14 cellular contexts compared by ENCODE assay signal in the genomic region with DNA sequence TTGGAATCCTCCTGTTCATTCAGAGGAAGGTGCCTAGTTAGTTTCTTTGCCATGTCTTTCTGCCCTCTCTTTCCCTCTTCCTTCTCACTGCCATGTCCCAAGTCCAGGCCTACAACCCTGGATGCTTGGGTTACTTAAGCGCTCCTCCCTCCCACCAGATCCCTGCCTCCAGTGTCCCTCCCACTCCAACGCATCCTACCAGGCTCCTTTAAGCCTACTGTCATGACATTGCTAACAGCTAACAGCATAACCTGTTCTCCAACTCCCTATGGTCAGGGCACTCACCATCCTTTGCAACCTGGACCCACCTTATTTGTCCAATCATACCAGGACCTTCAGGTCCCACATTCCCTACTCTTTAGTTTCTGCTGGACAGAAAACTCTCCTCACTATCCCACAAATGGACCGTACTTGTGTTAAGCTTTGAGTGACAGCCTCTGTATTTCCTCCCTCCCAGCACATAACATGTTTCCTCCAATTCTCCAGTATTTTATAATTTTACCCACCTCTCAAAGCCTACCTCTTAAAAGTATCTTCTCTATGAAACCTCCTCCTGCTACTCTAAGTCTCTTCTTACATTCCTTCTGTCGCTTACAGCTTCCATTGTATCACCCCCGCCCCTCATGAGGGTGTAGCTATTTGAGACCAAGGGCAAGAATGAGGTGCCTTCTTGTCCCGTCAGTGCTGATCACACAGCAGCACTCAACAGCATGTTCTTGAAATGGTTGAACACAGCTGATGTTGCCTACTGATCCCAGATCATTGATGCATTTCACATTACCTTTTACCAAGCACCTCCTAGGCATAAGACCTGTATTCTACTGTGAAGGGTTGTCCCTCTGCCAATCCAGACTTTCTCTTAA. TPM values are rescaled to one million over a fixed set of nuclear protein-coding genes. Genes with fewer than 3 reads are reported as not detected.
A peak's percentile ranks its signal among the peaks of the same experiment; 100 is the strongest.
DNase-seq lines count a peak whose midpoint lies in the region; ATAC-seq and TF ChIP-seq lines count a peak whose summit lies in the region.
"Had no signal": no experiment of that assay in that cellular context is flagged by ENCODE, and none has a peak within 500 bp of the region (broad histone marks: within the 10 kb centered on the region; RNA-seq: fewer than 3 reads in every experiment).

No MANE protein-coding gene starts in this region.

- intact Hi-C loops in Calu3 (cut with micrococcal nuclease; ENCODE audit: unreplicated experiment), result no loop called here
- intact Hi-C loops in activated naive CD4-positive, alpha-beta T cell treated with anti-CD3 and anti-CD28 coated beads for 36 hours (cut with micrococcal nuclease), result no loop called here

- H3K27me3 ChIP-seq in parathyroid adenoma (ENCODE audit: control insufficient read depth, insufficient read depth, low read length), result no peaks in the 10 kb centered on the region
- H3K27me3 ChIP-seq: neural progenitor cell had no signal

- peak overlapping the region; percentile 72 for H3K4me3 Mint-ChIP-seq in Calu3 (ENCODE audit: low read depth, unreplicated experiment)
- H3K4me3 Mint-ChIP-seq in activated naive CD4-positive, alpha-beta T cell treated with anti-CD3 and anti-CD28 coated beads for 36 hours, result no peak overlapping the region
- H3K4me3 Mint-ChIP-seq: activated naive CD4-positive, alpha-beta T cell treated with anti-CD3 and anti-CD28 coated beads, Interleukin-2, amount 50 U/mL, for 24 hours; neural progenitor cell had no signal

- TF ChIP-seq CTCF in Calu3 (IDR thresholded peaks at IDR 0.05; ENCODE audit: unreplicated experiment), result no peak
- no peak for TF ChIP-seq CTCF in epithelial cell of proximal tubule (conservative IDR thresholded peaks at IDR 0.05; ENCODE audit: low read depth, low read length)
- no peak for TF ChIP-seq CTCF in parathyroid adenoma (IDR thresholded peaks at IDR 0.05)

- DNase-seq in Calu3 (no peak), NAMALWA (ENCODE audit: low spot score) (peak; percentile 59), epithelial cell of proximal tubule (ENCODE audit: low read depth) (no peak), AML-193 (lab: John Stamatoyannopoulos, UW) (no peak)
- DNase-seq in activated naive CD4-positive, alpha-beta T cell treated with anti-CD3 and anti-CD28 coated beads for 36 hours, result no peak
- DNase-seq: cerebellar nuclear complex, heart right ventricle, kidney glomerular epithelial cell had no signal

- H3K4me3 ChIP-seq in epithelial cell of proximal tubule (ENCODE audit: low read depth, low read length) (peak overlapping the region; percentile 60), parathyroid adenoma (ENCODE audit: low read depth, low read length) (peak overlapping the region; percentile 3)
- H3K4me3 ChIP-seq: neural progenitor cell had no signal

- peaks cover 18% of the 10 kb centered on the region for H3K4me1 ChIP-seq in parathyroid adenoma
- H3K4me1 ChIP-seq: neural progenitor cell had no signal

- peaks cover 14% of the 10 kb centered on the region for H3K36me3 Mint-ChIP-seq in Calu3 (ENCODE audit: insufficient read depth, unreplicated experiment)
- H3K36me3 Mint-ChIP-seq in activated naive CD4-positive, alpha-beta T cell treated with anti-CD3 and anti-CD28 coated beads for 36 hours (ENCODE audit: low read depth), result no peaks in the 10 kb centered on the region
- H3K36me3 Mint-ChIP-seq: activated naive CD4-positive, alpha-beta T cell treated with anti-CD3 and anti-CD28 coated beads, Interleukin-2, amount 50 U/mL, for 24 hours; neural progenitor cell had no signal

- peak overlapping the region; percentile 43 for H3K4me2 ChIP-seq in parathyroid adenoma (ENCODE audit: low read length)
- H3K4me2 ChIP-seq: neural progenitor cell, smooth muscle cell had no signal

- no peaks in the 10 kb centered on the region for H3K27me3 Mint-ChIP-seq in Calu3 (ENCODE audit: unreplicated experiment)
- peaks cover 6% of the 10 kb centered on the region for H3K27me3 Mint-ChIP-seq in activated naive CD4-positive, alpha-beta T cell treated with anti-CD3 and anti-CD28 coated beads for 36 hours (ENCODE audit: low read depth)

- no peak overlapping the region for H3K27ac ChIP-seq in parathyroid adenoma
- H3K27ac ChIP-seq: neural progenitor cell had no signal

- H3K9me3 Mint-ChIP-seq in Calu3 (ENCODE audit: low read depth, unreplicated experiment), result no peaks in the 10 kb centered on the region
- no peaks in the 10 kb centered on the region for H3K9me3 Mint-ChIP-seq in activated naive CD4-positive, alpha-beta T cell treated with anti-CD3 and anti-CD28 coated beads for 36 hours
- H3K9me3 Mint-ChIP-seq: activated naive CD4-positive, alpha-beta T cell treated with anti-CD3 and anti-CD28 coated beads, Interleukin-2, amount 50 U/mL, for 24 hours had no signal

- ATAC-seq in GM18907 (IDR thresholded peaks at IDR 0.05; ENCODE audit: unreplicated experiment), result no peak
- no peak for ATAC-seq in HG03432 (IDR thresholded peaks at IDR 0.05; ENCODE audit: unreplicated experiment)
- ATAC-seq: heart right ventricle had no signal

- CTCF ChIA-PET in Calu3 (lab: Charles Lee), result interaction anchor here (0.6 to 0.8 kb wide), 2 partner anchors 14 to 18 kb away, joined by 3 read pairs; no protein-coding TSS in a partner anchor
- CTCF ChIA-PET in activated naive CD4-positive, alpha-beta T cell treated with anti-CD3 and anti-CD28 coated beads for 36 hours (lab: Charles Lee), result no interaction called here

- peak overlapping the region; percentile 25 for H2AFZ ChIP-seq in parathyroid adenoma
- H2AFZ ChIP-seq: neural progenitor cell had no signal

- no peaks in the 10 kb centered on the region for H3K9me3 ChIP-seq in parathyroid adenoma (ENCODE audit: control insufficient read depth, low read length)
- H3K9me3 ChIP-seq: heart right ventricle had no signal

- H3K36me3 ChIP-seq in parathyroid adenoma (ENCODE audit: control insufficient read depth, insufficient read depth, low read length), result no peaks in the 10 kb centered on the region
- H3K36me3 ChIP-seq: heart right ventricle, neural progenitor cell had no signal

- no TSS peak for BruUV-seq in Calu3 (replicated peaks; lab: Mats Ljungman, UMichigan)

- no peaks in the 10 kb centered on the region for H3K79me2 ChIP-seq in parathyroid adenoma

- H3K9ac ChIP-seq in parathyroid adenoma, result no peak overlapping the region
- H3K9ac ChIP-seq: neural progenitor cell had no signal

- peak overlapping the region; percentile 79 for H3K27ac Mint-ChIP-seq in Calu3 (ENCODE audit: unreplicated experiment)
- H3K27ac Mint-ChIP-seq in activated naive CD4-positive, alpha-beta T cell treated with anti-CD3 and anti-CD28 coated beads for 36 hours, result no peak overlapping the region
- H3K27ac Mint-ChIP-seq: activated naive CD4-positive, alpha-beta T cell treated with anti-CD3 and anti-CD28 coated beads, Interleukin-2, amount 50 U/mL, for 24 hours; neural progenitor cell had no signal

- peaks cover 49% of the 10 kb centered on the region for H3K4me1 Mint-ChIP-seq in Calu3 (ENCODE audit: low read depth, unreplicated experiment)
- no peaks in the 10 kb centered on the region for H3K4me1 Mint-ChIP-seq in activated naive CD4-positive, alpha-beta T cell treated with anti-CD3 and anti-CD28 coated beads for 36 hours (ENCODE audit: low read depth)
- H3K4me1 Mint-ChIP-seq: activated naive CD4-positive, alpha-beta T cell treated with anti-CD3 and anti-CD28 coated beads, Interleukin-2, amount 50 U/mL, for 24 hours had no signal

RNA-seq across cellular contexts. Expression of a gene that starts 1.7 kb away (rescaled TPM):
- 7.5 and 9.5 TPM in 2 replicates for total RNA-seq in Calu3 (2022)
- total RNA-seq in epithelial cell of proximal tubule, result 0.12 and 0.29 TPM in 2 replicates
- total RNA-seq in activated naive CD4-positive, alpha-beta T cell treated with anti-CD3 and anti-CD28 coated beads for 36 hours, result not detected

RNA-seq across cellular contexts. Expression of a gene that starts 34.6 kb away (rescaled TPM):
- total RNA-seq in Calu3 (2022) (not detected in 2 replicates), epithelial cell of proximal tubule (not detected in 2 replicates)
- under 1 TPM in 1 of 2 experiments, not detected in 1; 0.10 TPM for total RNA-seq in activated naive CD4-positive, alpha-beta T cell treated with anti-CD3 and anti-CD28 coated beads for 36 hours
- total RNA-seq: heart right ventricle, smooth muscle cell had no signal
